Comparison of ENCODE assay signal across 8 cellular contexts in the genomic region with DNA sequence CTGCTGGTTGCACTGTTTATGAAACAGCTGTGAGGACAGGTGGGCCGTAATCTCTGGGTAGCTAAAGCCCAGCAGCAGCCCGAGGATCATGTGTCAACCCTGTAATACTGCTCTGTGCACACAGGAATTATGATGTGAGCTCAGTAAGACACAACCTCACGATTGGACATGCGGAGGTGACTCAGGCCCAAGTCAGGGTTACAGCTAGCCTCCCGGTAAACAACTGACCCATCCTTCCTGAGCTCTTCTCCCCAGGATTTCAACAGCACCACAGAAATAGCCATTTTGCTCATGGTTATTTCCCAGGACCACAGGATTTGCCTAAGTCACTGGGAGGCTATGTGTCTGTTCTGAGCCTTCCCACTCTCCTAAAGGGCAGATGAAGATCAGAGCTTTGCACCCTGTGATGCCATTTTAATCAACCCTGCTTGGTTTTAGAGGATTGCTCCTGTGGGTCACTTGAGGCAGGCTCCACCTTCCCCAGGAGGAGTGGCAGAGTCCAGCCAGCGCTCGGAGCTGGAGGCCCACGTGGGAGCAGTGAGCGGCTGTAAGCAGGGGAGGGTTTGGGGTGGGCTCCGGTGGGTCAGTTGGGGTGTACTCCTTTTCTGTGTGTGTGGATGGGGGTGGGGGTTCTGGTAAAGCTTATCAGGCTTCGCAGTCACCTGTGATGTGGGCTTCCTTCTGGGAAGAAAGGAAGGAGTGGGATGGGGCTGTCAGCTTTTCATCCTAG. TPM values are rescaled to one million over a fixed set of nuclear protein-coding genes. Genes with fewer than 3 reads are reported as not detected.
DNase-seq lines count a peak whose midpoint lies in the region; ATAC-seq and TF ChIP-seq lines count a peak whose summit lies in the region.

Gene AMPD3, plus strand, starts transcription at position 363 of the 730 bp plus-strand sequence. CDS start 6,256 bp downstream, outside the sequence.

- H3K4me1 ChIP-seq in right lobe of liver = no peaks in the 10 kb centered on the region

- H3K27me3 ChIP-seq in GM06990 (replicated peaks; ENCODE audit: control insufficient read depth, insufficient read depth, low read length) (no peaks in the 10 kb centered on the region), right lobe of liver (no peaks in the 10 kb centered on the region)

- no peak for TF ChIP-seq CTCF in GM06990 (IDR thresholded peaks at IDR 0.05; ENCODE audit: insufficient read depth, low read length, poor library complexity, severe bottlenecking)
- TF ChIP-seq CTCF in right lobe of liver (IDR thresholded peaks at IDR 0.05) = no peak

- WGBS in right lobe of liver (ENCODE audit: insufficient coverage, low coverage, low lambda C conversion rate, missing lambda C conversion rate) = 85% methylated on average over 4 of the region's 11 CpGs

- no peaks in the 10 kb centered on the region for H3K9me3 ChIP-seq in right lobe of liver

- intact Hi-C loops in right lobe of liver (cut with DNase I) = no loop called here

- H3K27ac ChIP-seq in right lobe of liver = peak within 1 kb of the TSS in 1 of 3 donors; percentile 50
- peak within 1 kb of the TSS; percentile 99 for H3K27ac ChIP-seq in substantia nigra (ENCODE audit: low read depth, low read length, poor library complexity, severe bottlenecking)

- H3K36me3 ChIP-seq in GM06990 (ENCODE audit: control insufficient read depth, insufficient read depth, low read length) (no peaks in the 10 kb centered on the region), right lobe of liver (no peaks in the 10 kb centered on the region)

- TF ChIP-seq POLR2A in right lobe of liver (IDR thresholded peaks at IDR 0.05) = no peak

- H3K4me3 ChIP-seq in GM06990 (replicated peaks; ENCODE audit: low read depth, low read length) (peak within 1 kb of the TSS; percentile 69), right lobe of liver (peak within 1 kb of the TSS; percentile 4 to 20 (median 5))

- ATAC-seq in HG03039 (IDR thresholded peaks at IDR 0.05; ENCODE audit: unreplicated experiment) (peak; percentile 39), right lobe of liver (no peak), GM21717 (IDR thresholded peaks at IDR 0.05; ENCODE audit: unreplicated experiment) (no peak)

- DNase-seq in GM06990 (ENCODE audit: extremely low read depth, insufficient read length) (no peak), NCI-H774 (lab: John Stamatoyannopoulos, UW) (peak; percentile 66), astrocyte of the hippocampus (ENCODE audit: low read depth, low spot score) (peak; percentile 49), right lobe of liver (no peak), substantia nigra (lab: John Stamatoyannopoulos, UW) (peak in 12 of 49 donors; percentile 25 to 63 (median 32))
- no peak for DNase-seq in activated CD4-positive, CD25-positive, alpha-beta regulatory T cell treated with anti-CD3 and anti-CD28 coated beads, Interleukin-2, amount 50 U/mL, for 72 hours

RNA-seq across cellular contexts. Expression of gene AMPD3, which starts in this region (rescaled TPM):
- total RNA-seq in right lobe of liver = 1 to 10 TPM in 5 of 6 experiments, under 1 TPM in 1; 0.98 to 5.0 (median 1.8) TPM

Comparison
In these comparisons a context has a peak if more than half of its experiments do, and no peak if none do; other contexts are left out.
1. DNase-seq: peak in NCI-H774 (single experiment) and astrocyte of the hippocampus (single experiment); none in GM06990 (single experiment), right lobe of liver (0 of 3) and activated CD4-positive, CD25-positive, alpha-beta regulatory T cell treated with anti-CD3 and anti-CD28 coated beads, Interleukin-2, amount 50 U/mL, for 72 hours (single experiment).